ENCODE assay signal across 8 cellular contexts in the genomic region with DNA sequence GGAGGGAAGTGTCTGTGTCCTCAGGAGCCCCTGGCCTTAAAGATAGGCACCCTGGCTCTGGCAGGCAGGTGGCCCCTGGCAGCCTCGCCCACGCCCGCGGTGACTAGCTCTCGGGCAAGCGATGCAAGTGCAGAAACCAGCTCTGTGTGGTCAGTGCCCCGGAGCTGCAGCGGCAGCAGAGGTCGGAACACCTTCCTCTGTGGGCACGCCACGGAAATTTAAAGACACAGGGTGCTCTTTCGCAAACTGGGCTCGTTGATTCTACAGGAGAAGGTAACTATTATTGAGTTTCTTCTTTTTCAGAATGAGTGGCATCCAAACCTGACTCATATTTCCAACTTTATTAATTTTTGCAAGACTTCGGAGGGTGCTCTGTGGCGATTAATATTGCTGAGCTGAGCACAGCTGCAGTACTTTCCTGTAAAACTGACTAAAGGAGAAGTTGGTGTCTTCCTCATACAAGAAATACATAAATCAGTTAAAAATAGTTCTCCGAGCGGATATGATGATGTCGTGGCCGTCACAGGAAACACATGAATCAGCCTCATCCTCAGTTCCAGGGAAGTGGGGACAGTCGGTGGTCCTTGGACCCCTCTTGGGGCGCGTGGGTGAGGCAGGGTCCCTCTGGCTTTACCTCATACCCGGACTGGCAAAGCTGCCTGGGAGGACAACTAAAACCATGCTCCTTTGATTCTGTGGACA.
DNase-seq lines count a peak whose midpoint lies in the region; ATAC-seq and TF ChIP-seq lines count a peak whose summit lies in the region.

No MANE protein-coding gene starts in this region.

- H3K4me3 ChIP-seq in CD4-positive, CD25-positive, alpha-beta regulatory T cell (ENCODE audit: low read depth, low read length) = peak overlapping the region; percentile 72
- H3K4me3 ChIP-seq in adrenal gland (no peak overlapping the region), neural progenitor cell (no peak overlapping the region), upper lobe of left lung (peak overlapping the region in 3 of 4 donors; percentile 6 to 17 (median 6)), H7 (ENCODE audit: insufficient read depth, low read depth, low read length) (no peak overlapping the region)

- H4K20me1 ChIP-seq in neural progenitor cell (ENCODE audit: low read depth) = no peaks in the 10 kb centered on the region

- peak in 2 of 3 donors; percentile 32 to 56 for DNase-seq in CD4-positive, CD25-positive, alpha-beta regulatory T cell
- DNase-seq in SIG-M5 (lab: John Stamatoyannopoulos, UW) (peak; percentile 90), adrenal gland (peak in 6 of 7 donors; percentile 30 to 75 (median 52)), neural progenitor cell (ENCODE audit: low spot score) (no peak), upper lobe of left lung (peak; percentile 77 to 90), islet precursor cell (no peak), NCI-H1092 (lab: John Stamatoyannopoulos, UW) (no peak), H7 (no peak)

- no peak overlapping the region for H2AFZ ChIP-seq in neural progenitor cell (replicated peaks)

- H3K27me3 Mint-ChIP-seq in CD4-positive, CD25-positive, alpha-beta regulatory T cell = no peaks in the 10 kb centered on the region
- peaks cover 19% of the 10 kb centered on the region for H3K27me3 Mint-ChIP-seq in neural progenitor cell (ENCODE audit: insufficient read depth, low read depth)

- TF ChIP-seq POLR2A in adrenal gland (IDR thresholded peaks at IDR 0.05) (no peak), upper lobe of left lung (IDR thresholded peaks at IDR 0.05) (peak in 1 of 4 donors; percentile 53)

- H3K4me1 Mint-ChIP-seq in CD4-positive, CD25-positive, alpha-beta regulatory T cell = peaks cover 5 to 37% (median 15%) of the 10 kb centered on the region in 4 donors
- H3K4me1 Mint-ChIP-seq in neural progenitor cell = peaks cover 2% of the 10 kb centered on the region

- H3K36me3 Mint-ChIP-seq in CD4-positive, CD25-positive, alpha-beta regulatory T cell = no peaks in the 10 kb centered on the region
- H3K36me3 Mint-ChIP-seq in neural progenitor cell = peaks cover 4% of the 10 kb centered on the region

- peak overlapping the region; percentile 83 to 90 (median 86) for H3K4me3 Mint-ChIP-seq in CD4-positive, CD25-positive, alpha-beta regulatory T cell
- no peak overlapping the region for H3K4me3 Mint-ChIP-seq in neural progenitor cell

- H3K79me2 ChIP-seq in neural progenitor cell (ENCODE audit: low read depth) = no peaks in the 10 kb centered on the region

- H3K27me3 ChIP-seq in CD4-positive, CD25-positive, alpha-beta regulatory T cell (ENCODE audit: control insufficient read depth, insufficient read depth, low read length) = no peaks in the 10 kb centered on the region
- H3K27me3 ChIP-seq in adrenal gland (no peaks in the 10 kb centered on the region), neural progenitor cell (no peaks in the 10 kb centered on the region), upper lobe of left lung (no peaks in the 10 kb centered on the region), H7 (ENCODE audit: control insufficient read depth, insufficient read depth, low read length) (no peaks in the 10 kb centered on the region)

- H3K27ac Mint-ChIP-seq in CD4-positive, CD25-positive, alpha-beta regulatory T cell = peak overlapping the region; percentile 87 to 90 (median 90)
- peak overlapping the region; percentile 22 for H3K27ac Mint-ChIP-seq in neural progenitor cell

- H3K9me3 Mint-ChIP-seq in CD4-positive, CD25-positive, alpha-beta regulatory T cell = no peaks in the 10 kb centered on the region
- peaks cover 15% of the 10 kb centered on the region for H3K9me3 Mint-ChIP-seq in neural progenitor cell

- H3K9me3 ChIP-seq in CD4-positive, CD25-positive, alpha-beta regulatory T cell (ENCODE audit: control insufficient read depth in 2 of 2, low read length in 2 of 2) = no peaks in the 10 kb centered on the region
- H3K9me3 ChIP-seq in adrenal gland (replicated peaks in 1 of 3) (no peaks in the 10 kb centered on the region), neural progenitor cell (ENCODE audit: low read depth) (no peaks in the 10 kb centered on the region), upper lobe of left lung (no peaks in the 10 kb centered on the region)

- no peak overlapping the region for H3K4me2 ChIP-seq in neural progenitor cell

- no peak overlapping the region for H3K9ac ChIP-seq in neural progenitor cell

- 53 to 65% (median 58%) methylated on average over 17 to 23 of the region's 23 CpGs for WGBS in adrenal gland, 4 donors
- WGBS in upper lobe of left lung, 2 donors = 56 to 66% methylated on average over 15 to 23 of the region's 23 CpGs

- intact Hi-C loops in adrenal gland (cut with DNase I) = no loop called here

- peak in 3 of 4 donors; percentile 62 to 89 (median 74) for TF ChIP-seq EP300 in upper lobe of left lung (IDR thresholded peaks at IDR 0.05)

- TF ChIP-seq CTCF in adrenal gland (IDR thresholded peaks at IDR 0.05) (no peak), neural progenitor cell (IDR thresholded peaks at IDR 0.05) (no peak), upper lobe of left lung (IDR thresholded peaks at IDR 0.05) (no peak)

- peak overlapping the region; percentile 54 for H3K27ac ChIP-seq in CD4-positive, CD25-positive, alpha-beta regulatory T cell (ENCODE audit: insufficient read depth, low read length, poor library complexity, severe bottlenecking)
- H3K27ac ChIP-seq in adrenal gland (peak overlapping the region; percentile 67 to 95 (median 82)), neural progenitor cell (no peak overlapping the region), upper lobe of left lung (peak overlapping the region; percentile 89 to 92 (median 92))

- H3K36me3 ChIP-seq in CD4-positive, CD25-positive, alpha-beta regulatory T cell (ENCODE audit: control insufficient read depth, insufficient read depth, low read length) = no peaks in the 10 kb centered on the region
- no peaks in the 10 kb centered on the region for H3K36me3 ChIP-seq in adrenal gland (replicated peaks in 1 of 2)
- no peaks in the 10 kb centered on the region for H3K36me3 ChIP-seq in neural progenitor cell
- H3K36me3 ChIP-seq in upper lobe of left lung = no peaks in the 10 kb centered on the region
- no peaks in the 10 kb centered on the region for H3K36me3 ChIP-seq in H7 (replicated peaks; ENCODE audit: control insufficient read depth, insufficient read depth, low read length)

- no peaks in the 10 kb centered on the region for H3F3A ChIP-seq in neural progenitor cell (ENCODE audit: low read depth)

- peak; percentile 30 to 33 for ATAC-seq in CD4-positive, CD25-positive, alpha-beta regulatory T cell (ENCODE audit: low read depth in 2 of 2)
- ATAC-seq in upper lobe of left lung (ENCODE audit: low FRiP score in 2 of 2) = peak; percentile 45 to 54

- peaks cover 27% of the 10 kb centered on the region for H3K4me1 ChIP-seq in CD4-positive, CD25-positive, alpha-beta regulatory T cell (ENCODE audit: control insufficient read depth, insufficient read depth, low read length, poor library complexity, severe bottlenecking)
- H3K4me1 ChIP-seq in adrenal gland (replicated peaks in 1 of 2) (peaks cover 0 to 21% of the 10 kb centered on the region in 2 donors), neural progenitor cell (no peaks in the 10 kb centered on the region), upper lobe of left lung (peaks cover 38 to 57% (median 43%) of the 10 kb centered on the region in 4 donors)

Comparison
In these comparisons a context has a peak if more than half of its experiments do, and no peak if none do; other contexts are left out.
1. DNase-seq: peak in CD4-positive, CD25-positive, alpha-beta regulatory T cell (2 of 3), SIG-M5 (single experiment), adrenal gland (6 of 7) and upper lobe of left lung (2 of 2); none in neural progenitor cell (single experiment), islet precursor cell (single experiment), NCI-H1092 (single experiment) and H7 (single experiment).
2. H3K4me3 ChIP-seq: peak in CD4-positive, CD25-positive, alpha-beta regulatory T cell (single experiment) and upper lobe of left lung (3 of 4); none in adrenal gland (0 of 4), neural progenitor cell (single experiment) and H7 (single experiment).